8 cellular contexts compared by ENCODE assay signal in genomic region chr17:6640536-6641373, GRCh38. TPM values are rescaled to one million over a fixed set of nuclear protein-coding genes. Genes with fewer than 3 reads are reported as not detected.
A peak's percentile ranks its signal among the peaks of the same experiment; 100 is the strongest.
DNase-seq lines count a peak whose midpoint lies in the region; ATAC-seq and TF ChIP-seq lines count a peak whose summit lies in the region.

KIAA0753 (minus strand) TSS chr17:6640711; CDS start chr17:6635103, 5,608 bp downstream.
TXNDC17 (plus strand) TSS chr17:6641060; CDS start chr17:6641083, 23 bp downstream.

- no peaks in the 10 kb centered on the region for H3K9me3 ChIP-seq in adipocyte (ENCODE audit: control insufficient read depth, low read length)
- H3K9me3 ChIP-seq in heart left ventricle, result no peaks in the 10 kb centered on the region
- H3K9me3 ChIP-seq in upper lobe of left lung, result no peaks in the 10 kb centered on the region

- no peak for TF ChIP-seq CTCF in GM12875 (IDR thresholded peaks at IDR 0.05; ENCODE audit: borderline replicate concordance, insufficient read depth, low read depth, low read length)
- no peak for TF ChIP-seq CTCF in heart left ventricle (IDR thresholded peaks at IDR 0.05)
- peak in 3 of 6 experiments; percentile 3 to 13 (median 6) for TF ChIP-seq CTCF in upper lobe of left lung (IDR thresholded peaks at IDR 0.05)

- H3K27ac ChIP-seq in heart left ventricle (peak within 1 kb of the TSS; percentile 73 to 96 (median 86)), upper lobe of left lung (peak within 1 kb of the TSS; percentile 74 to 92 (median 89))

- peak in 1 of 2 donors; percentile 82 for TF ChIP-seq POLR2A in heart left ventricle (IDR thresholded peaks at IDR 0.05)
- peak; percentile 67 to 95 (median 80) for TF ChIP-seq POLR2A in upper lobe of left lung (IDR thresholded peaks at IDR 0.05)

- DNase-seq in NCI-H1436 (lab: John Stamatoyannopoulos, UW), result peak; percentile 82
- DNase-seq in T-cell, result peak; percentile 63 to 94 (median 82)
- peak; percentile 96 for DNase-seq in adipocyte (ENCODE audit: low read depth)
- peak; percentile 93 to 96 (median 95) for DNase-seq in heart left ventricle
- peak; percentile 98 for DNase-seq in posterior vena cava (ENCODE audit: low spot score)
- peak; percentile 93 to 98 for DNase-seq in upper lobe of left lung

- H3K4me1 Mint-ChIP-seq in T-cell, result peaks cover 50 to 67% (median 58%) of the 10 kb centered on the region in 3 donors

- H3K4me3 ChIP-seq in GM12875 (ENCODE audit: low read depth, low read length) (peak within 1 kb of the TSS; percentile 69), adipocyte (ENCODE audit: low read length) (peak within 1 kb of the TSS; percentile 86), heart left ventricle (peak within 1 kb of the TSS; percentile 55 to 98 (median 82)), upper lobe of left lung (peak within 1 kb of the TSS; percentile 66 to 95 (median 81))

- H3K4me3 Mint-ChIP-seq in T-cell, result peak within 1 kb of the TSS; percentile 92 to 95 (median 95)

- no peaks in the 10 kb centered on the region for H3K27me3 Mint-ChIP-seq in T-cell

- H3K36me3 ChIP-seq in adipocyte (ENCODE audit: control insufficient read depth, insufficient read depth, low read length, severe bottlenecking) (peaks cover 34% of the 10 kb centered on the region), heart left ventricle (peaks cover 0 to 36% (median 31%) of the 10 kb centered on the region in 9 donors), upper lobe of left lung (peaks cover 0 to 31% (median 10%) of the 10 kb centered on the region in 4 donors)

- peaks cover 33% of the 10 kb centered on the region for H3K4me1 ChIP-seq in adipocyte (ENCODE audit: control insufficient read depth, insufficient read depth, low read length)
- peaks cover 0 to 37% (median 24%) of the 10 kb centered on the region in 12 donors for H3K4me1 ChIP-seq in heart left ventricle
- peaks cover 17 to 49% (median 30%) of the 10 kb centered on the region in 4 donors for H3K4me1 ChIP-seq in upper lobe of left lung

- no peaks in the 10 kb centered on the region for H3K9me3 Mint-ChIP-seq in T-cell

- peaks cover 11% of the 10 kb centered on the region for H3K36me3 Mint-ChIP-seq in T-cell

- POLR2A ChIA-PET in T-cell (lab: Charles Lee), result interaction anchor here in 1 of 2 donors (0.9 to 2.7 kb wide), 2 partner anchors 10 to 13 kb away, joined by 4 to 31 read pairs; partner anchors contain the start of genes C17orf100 and MED31

- H3K27me3 ChIP-seq in adipocyte (replicated peaks; ENCODE audit: control insufficient read depth, insufficient read depth, low read length) (no peaks in the 10 kb centered on the region), heart left ventricle (no peaks in the 10 kb centered on the region), upper lobe of left lung (no peaks in the 10 kb centered on the region)

- CTCF ChIA-PET in T-cell (lab: Charles Lee), result interaction anchor here in 1 of 2 donors (0.7 to 2.4 kb wide), 4 partner anchors 10 to 364 kb away, joined by 3 to 10 read pairs (median 4); partner anchors contain the start of genes C17orf100 and MED31

- TF ChIP-seq EP300 in upper lobe of left lung (IDR thresholded peaks at IDR 0.05), result peak in 1 of 4 donors; percentile 36

- WGBS in heart left ventricle, 4 donors, result 0 to 1% (median 0%) methylated on average over 20 to 57 of the region's 57 CpGs
- WGBS in upper lobe of left lung, 2 donors, result 0 to 1% methylated on average over 5 to 45 of the region's 57 CpGs

- ATAC-seq in HG02759 (IDR thresholded peaks at IDR 0.05; ENCODE audit: unreplicated experiment) (peak; percentile 93), T-cell (replicated peaks in 1 of 4) (peak; percentile 91 to 96 (median 94)), heart left ventricle (peak; percentile 96 to 99 (median 97)), upper lobe of left lung (ENCODE audit: low FRiP score in 2 of 2) (peak; percentile 94 to 99)

- peak within 1 kb of the TSS; percentile 96 to 97 for H3K27ac Mint-ChIP-seq in T-cell

- intact Hi-C loops in heart left ventricle (cut with DNase I), result no loop called here
- intact Hi-C loops in posterior vena cava (cut with DNase I), result loop anchor here in 1 of 2 donors (10.0 kb wide), 1 partner anchor 166 kb away; no protein-coding TSS in a partner anchor

- peak within 1 kb of the TSS; percentile 90 for H3K9ac ChIP-seq in adipocyte (ENCODE audit: low read length)

RNA-seq across cellular contexts. Expression of gene KIAA0753, which starts in this region (rescaled TPM):
- total RNA-seq in T-cell (10 to 100 TPM; 12.4 to 16.9 (median 15.9) TPM), heart left ventricle (10 to 100 TPM in 1 of 9 donors, 1 to 10 TPM in 8; 3.3 to 10.2 (median 5.0) TPM), posterior vena cava (10 to 100 TPM; 17.7 to 21.6 TPM), upper lobe of left lung (10 to 100 TPM; 12.4 to 58.7 (median 19.7) TPM)
- 1 to 10 TPM; 2.7 to 5.0 TPM for polyA plus RNA-seq in heart left ventricle

RNA-seq across cellular contexts. Expression of gene TXNDC17, which starts in this region (rescaled TPM):
- total RNA-seq in T-cell, result 10 to 100 TPM; 14.6 to 21.3 (median 17.9) TPM
- 10 to 100 TPM; 31.5 to 95.2 (median 43.3) TPM for total RNA-seq in heart left ventricle
- polyA plus RNA-seq in heart left ventricle, result 100 to 1,000 TPM in 1 of 2 donors, 10 to 100 TPM in 1; 98.3 to 221 TPM
- total RNA-seq in posterior vena cava, result 10 to 100 TPM; 43.2 to 55.9 TPM
- 100 to 1,000 TPM in 1 of 6 donors, 10 to 100 TPM in 5; 36.7 to 176 (median 67.0) TPM for total RNA-seq in upper lobe of left lung

Comparison
In these comparisons a context has a peak if more than half of its experiments do, and no peak if none do; other contexts are left out.
1. Peak in every context shown above with its lines: DNase-seq, ATAC-seq, H3K4me3 ChIP-seq and H3K27ac ChIP-seq.